Comparison of ENCODE assay signal across 8 cellular contexts in the genomic region with DNA sequence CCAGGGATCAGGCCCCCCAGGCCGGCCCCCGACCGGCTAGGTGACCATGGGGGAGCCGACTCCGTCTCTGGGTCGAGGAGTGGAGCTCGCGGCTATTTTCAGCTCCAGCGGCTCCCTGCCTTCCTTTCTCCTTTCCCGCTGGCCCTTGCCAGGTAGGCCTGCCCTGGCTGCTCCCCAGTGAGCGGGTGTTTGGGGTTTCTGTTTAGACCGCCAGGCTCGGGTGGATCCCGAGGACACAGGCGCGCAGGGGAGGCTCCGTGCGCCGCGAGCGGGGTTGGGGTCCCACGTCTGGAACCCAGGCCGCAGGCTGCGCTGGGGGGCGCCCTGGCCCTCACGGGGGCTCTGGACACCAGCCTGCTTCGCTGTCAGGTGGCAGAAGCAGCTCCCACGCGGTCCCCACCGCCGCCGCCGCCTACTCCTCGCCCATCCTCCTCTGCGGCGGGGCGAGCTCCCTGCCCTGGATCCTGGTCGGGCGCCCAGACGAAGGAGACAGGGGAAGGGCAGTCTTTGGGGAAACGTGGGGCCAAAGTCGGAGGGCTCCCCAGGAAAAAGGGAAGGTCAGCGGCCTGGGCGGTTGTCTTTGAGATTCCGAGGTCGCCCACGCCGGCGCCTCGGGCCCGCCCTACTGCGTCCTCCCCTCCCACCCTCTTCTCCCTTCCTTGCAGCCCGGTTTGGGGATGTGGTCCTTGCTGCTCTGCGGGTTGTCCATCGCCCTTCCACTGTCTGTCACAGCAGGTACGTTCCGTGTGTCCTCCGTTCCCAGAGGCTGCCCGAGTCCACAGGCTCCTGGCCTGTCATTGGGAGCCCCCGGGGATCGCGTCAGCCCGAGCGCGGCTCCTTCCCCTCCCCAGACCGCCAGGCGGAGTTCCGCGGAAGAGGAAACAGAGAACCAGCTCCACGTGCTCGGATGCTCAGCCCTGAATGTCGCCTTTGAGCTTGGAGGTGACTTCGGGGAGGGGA. TPM values are rescaled to one million over a fixed set of nuclear protein-coding genes. Genes with fewer than 3 reads are reported as not detected.
DNase-seq lines count a peak whose midpoint lies in the region; ATAC-seq and TF ChIP-seq lines count a peak whose summit lies in the region.

No MANE protein-coding gene starts in this region.

- H3K27ac ChIP-seq in fibroblast of lung (ENCODE audit: insufficient read depth, low read length): peak overlapping the region; percentile 64
- H3K27ac ChIP-seq in naive thymus-derived CD4-positive, alpha-beta T cell (ENCODE audit: low read depth, low read length): no peak overlapping the region

- H3K9me3 Mint-ChIP-seq in naive thymus-derived CD4-positive, alpha-beta T cell: no peaks in the 10 kb centered on the region

- H3K36me3 ChIP-seq in H7 (replicated peaks; ENCODE audit: control insufficient read depth, insufficient read depth, low read length) (no peaks in the 10 kb centered on the region), fibroblast of lung (ENCODE audit: control insufficient read depth, insufficient read depth, low read length) (no peaks in the 10 kb centered on the region)
- H3K36me3 ChIP-seq in naive thymus-derived CD4-positive, alpha-beta T cell (ENCODE audit: control insufficient read depth in 2 of 3, insufficient read depth in 3 of 3, low read length in 3 of 3): no peaks in the 10 kb centered on the region

- H3K4me1 ChIP-seq in fibroblast of lung (ENCODE audit: control insufficient read depth, extremely low read depth, insufficient read depth, low read length): no peaks in the 10 kb centered on the region
- no peaks in the 10 kb centered on the region for H3K4me1 ChIP-seq in naive thymus-derived CD4-positive, alpha-beta T cell (ENCODE audit: control insufficient read depth in 2 of 2, insufficient read depth in 2 of 2, low read length in 2 of 2)

- peak; percentile 89 for ATAC-seq in naive thymus-derived CD4-positive, alpha-beta T cell
- ATAC-seq in stimulated activated naive CD8-positive, alpha-beta T cell treated with anti-CD3 and anti-CD28 coated beads, Interleukin-15, Interleukin-2, amounts not matched to agents 100 U/mL and 50 U/mL, for 24 hours: peak; percentile 72
- no peak for ATAC-seq in HG02938 (IDR thresholded peaks at IDR 0.05; ENCODE audit: unreplicated experiment)
- ATAC-seq in HG03039 (IDR thresholded peaks at IDR 0.05; ENCODE audit: unreplicated experiment): no peak

- peak overlapping the region; percentile 86 for H3K4me2 ChIP-seq in fibroblast of lung (ENCODE audit: extremely low read depth, insufficient read depth, low read length)

- H3K27ac Mint-ChIP-seq in naive thymus-derived CD4-positive, alpha-beta T cell: peak overlapping the region in 2 of 9 donors; percentile 26 to 65

- TF ChIP-seq CTCF in fibroblast of lung (conservative IDR thresholded peaks at IDR 0.05 in 1 of 2, IDR thresholded peaks at IDR 0.05 in 1 of 2; ENCODE audit: low read depth in 1 of 2, low read length in 2 of 2): peak; percentile 47 to 53

- H3K27me3 ChIP-seq in H7 (ENCODE audit: control insufficient read depth, insufficient read depth, low read length) (peaks cover 17% of the 10 kb centered on the region; the same call in 1 of the 2 replicates), fibroblast of lung (ENCODE audit: control insufficient read depth, insufficient read depth, low read length) (no peaks in the 10 kb centered on the region)
- no peaks in the 10 kb centered on the region for H3K27me3 ChIP-seq in naive thymus-derived CD4-positive, alpha-beta T cell (ENCODE audit: control insufficient read depth in 2 of 2, insufficient read depth in 2 of 2, low read length in 2 of 2)

- H3K4me1 Mint-ChIP-seq in naive thymus-derived CD4-positive, alpha-beta T cell: peaks cover 4 to 22% (median 8%) of the 10 kb centered on the region in 7 donors

- POLR2A ChIA-PET in naive thymus-derived CD4-positive, alpha-beta T cell (lab: Charles Lee): no interaction called here

- peak; percentile 57 for DNase-seq in H7
- DNase-seq in activated CD8-positive, alpha-beta memory T cell treated with anti-CD3 and anti-CD28 coated beads, Interleukin-2, amount 50 U/mL, for 4 hours: peak; percentile 58
- peak; percentile 49 to 59 for DNase-seq in fibroblast of lung (ENCODE audit: low read depth in 2 of 2)
- DNase-seq in naive thymus-derived CD4-positive, alpha-beta T cell: peak; percentile 2 to 35 (median 25)
- peak; percentile 63 for DNase-seq in stimulated activated naive CD8-positive, alpha-beta T cell treated with anti-CD3 and anti-CD28 coated beads, Interleukin-15, Interleukin-2, amounts not matched to agents 100 U/mL and 50 U/mL, for 24 hours
- DNase-seq in glomerular visceral epithelial cell (ENCODE audit: extremely low spot score): no peak

- no peaks in the 10 kb centered on the region for H3K79me2 ChIP-seq in fibroblast of lung (ENCODE audit: control insufficient read depth, insufficient read depth, low read length)

- CTCF ChIA-PET in naive thymus-derived CD4-positive, alpha-beta T cell (lab: Charles Lee): interaction anchor here (0.8 to 1.8 kb wide), 3 partner anchors 49 to 167 kb away, joined by 3 to 6 read pairs (median 5); no protein-coding TSS in a partner anchor

- H3K27me3 Mint-ChIP-seq in naive thymus-derived CD4-positive, alpha-beta T cell: peaks cover 11 to 42% (median 19%) of the 10 kb centered on the region in 5 donors

- H4K20me1 ChIP-seq in fibroblast of lung (ENCODE audit: control insufficient read depth, extremely low read depth, insufficient read depth, low read length): no peaks in the 10 kb centered on the region

- intact Hi-C loops in naive thymus-derived CD4-positive, alpha-beta T cell (cut with micrococcal nuclease): loop anchor here (1.0 to 5.0 kb wide), 3 partner anchors 54 to 260 kb away; no protein-coding TSS in a partner anchor

- peak overlapping the region; percentile 69 for H3K9ac ChIP-seq in fibroblast of lung (ENCODE audit: insufficient read depth, low read length)

- H3K9me3 ChIP-seq in fibroblast of lung (ENCODE audit: control insufficient read depth, insufficient read depth, low read depth, low read length): no peaks in the 10 kb centered on the region
- no peaks in the 10 kb centered on the region for H3K9me3 ChIP-seq in naive thymus-derived CD4-positive, alpha-beta T cell (ENCODE audit: control insufficient read depth in 2 of 3, low read length in 3 of 3)

- peak overlapping the region; percentile 75 to 89 (median 87) for H3K4me3 Mint-ChIP-seq in naive thymus-derived CD4-positive, alpha-beta T cell

- H3K36me3 Mint-ChIP-seq in naive thymus-derived CD4-positive, alpha-beta T cell: peaks cover 0 to 4% (median 0%) of the 10 kb centered on the region in 5 donors

- H2AFZ ChIP-seq in fibroblast of lung (ENCODE audit: low read length): peak overlapping the region; percentile 98

- H3K4me3 ChIP-seq in H7 (ENCODE audit: insufficient read depth, low read depth, low read length): peak overlapping the region; percentile 26; the same call in 1 of the 2 replicates
- H3K4me3 ChIP-seq in fibroblast of lung (replicated peaks in 1 of 4; ENCODE audit: control extremely low read depth in 1 of 4, insufficient read depth in 1 of 4, low read depth in 3 of 4, low read length in 4 of 4): peak overlapping the region; percentile 44 to 54 (median 48)
- H3K4me3 ChIP-seq in naive thymus-derived CD4-positive, alpha-beta T cell (ENCODE audit: low read length): peak overlapping the region; percentile 54

RNA-seq across cellular contexts. Expression of a gene that starts 0.6 kb away (rescaled TPM):
- total RNA-seq in H7 (2014; rRNA removed; shearing (Covaris generic)): not detected in 2 replicates
- total RNA-seq in fibroblast of lung: 2.6 and 3.1 TPM in 2 replicates
- 0.28 and 0.66 TPM in 2 replicates for polyA plus RNA-seq in fibroblast of lung
- 0.36 and 0.85 TPM in 2 replicates for polyA plus RNA-seq in fibroblast of lung (2012)
- polyA minus RNA-seq in fibroblast of lung (ENCODE audit: low replicate concordance): not detected in 2 replicates
- under 1 TPM in 2 of 5 experiments, not detected in 3; 0.15 to 0.21 TPM for total RNA-seq in naive thymus-derived CD4-positive, alpha-beta T cell
- polyA plus RNA-seq in naive thymus-derived CD4-positive, alpha-beta T cell: not detected

RNA-seq across cellular contexts. Expression of a gene that starts 44.9 kb away (rescaled TPM):
- 0.04 and 1.0 TPM in 2 replicates for total RNA-seq in H7 (2014; rRNA removed; shearing (Covaris generic))
- 110 and 173 TPM in 2 replicates for total RNA-seq in fibroblast of lung
- 167 and 232 TPM in 2 replicates for polyA plus RNA-seq in fibroblast of lung
- polyA plus RNA-seq in fibroblast of lung (2012): 85.0 and 121 TPM in 2 replicates
- 62.3 and 67.8 TPM in 2 replicates for polyA minus RNA-seq in fibroblast of lung (ENCODE audit: low replicate concordance)
- total RNA-seq in naive thymus-derived CD4-positive, alpha-beta T cell: 1 to 10 TPM in 1 of 5 experiments, under 1 TPM in 4; 0.17 to 1.5 (median 0.54) TPM
- polyA plus RNA-seq in naive thymus-derived CD4-positive, alpha-beta T cell: not detected

Comparison
In these comparisons a context has a peak if more than half of its experiments do, and no peak if none do; other contexts are left out.
1. ATAC-seq: peak in naive thymus-derived CD4-positive, alpha-beta T cell (single experiment) and stimulated activated naive CD8-positive, alpha-beta T cell treated with anti-CD3 and anti-CD28 coated beads, Interleukin-15, Interleukin-2, amounts not matched to agents 100 U/mL and 50 U/mL, for 24 hours (single experiment); none in HG02938 (single experiment) and HG03039 (single experiment).
2. RNA of a gene that starts 44.9 kb away (total RNA-seq): 110 to 173 TPM in fibroblast of lung; 0.04 to 1.0 TPM in H7 and 0.17 to 1.5 TPM in naive thymus-derived CD4-positive, alpha-beta T cell; every median in the first group is over 10 times any median in the second.
3. Peak in every context shown above with its lines, with median percentiles within 50 percentile points of each other: H3K4me3 ChIP-seq.